ENCODE assay signal across 37 cellular contexts in genomic region chr6:110459137-110459536, GRCh38. TPM values are rescaled to one million over a fixed set of nuclear protein-coding genes. Genes with fewer than 3 reads are reported as not detected.
"Had no signal": no experiment of that assay in that cellular context is flagged by ENCODE, and none has a peak within 500 bp of the region (broad histone marks: within the 10 kb centered on the region; RNA-seq: fewer than 3 reads in every experiment).

No MANE protein-coding gene starts in this region.

- H3K36me3 ChIP-seq: MG63 had no signal

- DNase-seq: Karpas-422, Kasumi-1, MG63, MM.1S, MV-4-11, NCI-H1048, NCI-H1092, NCI-H1092 treated with DMSO at 0.1 percent for 48 hours, NCI-H1105, NCI-H1105 treated with DMSO at 0.1 percent for 48 hours, NCI-H1417, NCI-H1417 treated with DMSO at 0.1 percent for 48 hours, NCI-H1436, NCI-H1436 treated with DMSO at 0.1 percent for 48 hours, NCI-H146, NCI-H1694, NCI-H1694 treated with DMSO at 0.1 percent for 48 hours, NCI-H187, NCI-H187 treated with DMSO at 0.1 percent for 48 hours, NCI-H1930, NCI-H2029, NCI-H2029 treated with DMSO at 0.1 percent for 48 hours, NCI-H2081, NCI-H2081 treated with DMSO at 0.1 percent for 48 hours, NCI-H2107, NCI-H2171, NCI-H2171 treated with DMSO at 0.1 percent for 48 hours, NCI-H2227 treated with DMSO at 0.1 percent for 48 hours, NCI-H226, NCI-H345, NCI-H446, NCI-H446 treated with DMSO at 0.1 percent for 48 hours, NCI-H510A, NCI-H510A treated with DMSO at 0.1 percent for 48 hours had no signal

- H3K27me3 ChIP-seq: MG63 had no signal

- H3K4me3 ChIP-seq: MG63 had no signal

RNA-seq across cellular contexts. Expression of gene SLC22A16, which starts 17.3 kb away (rescaled TPM):
- total RNA-seq: LHCN-M2, MCF 10A, NCI-H460 had no signal

RNA-seq across cellular contexts. Expression of gene DDO, which starts 43.8 kb away (rescaled TPM):
- total RNA-seq: MCF 10A had no signal
